Comparison of ENCODE assay signal across 17 cellular contexts in the genomic region with DNA sequence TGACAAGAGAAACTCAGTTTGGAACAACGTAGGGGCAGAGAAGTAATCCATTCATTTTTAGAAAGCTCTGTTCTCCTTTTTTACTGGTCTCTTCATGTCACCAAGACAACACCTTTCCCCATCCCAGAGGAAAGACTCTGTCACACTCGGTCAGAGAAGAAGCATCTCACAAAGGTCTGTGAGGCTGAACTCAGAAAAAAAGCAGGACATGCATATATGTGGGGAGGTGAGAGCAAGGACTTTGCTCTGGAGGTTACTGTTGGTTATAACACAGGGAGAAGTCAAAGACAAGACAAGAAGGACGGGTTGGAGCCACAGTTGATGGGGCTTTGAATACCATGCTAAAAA.
"Had no signal": no experiment of that assay in that cellular context is flagged by ENCODE, and none has a peak within 500 bp of the region (broad histone marks: within the 10 kb centered on the region; RNA-seq: fewer than 3 reads in every experiment).

No MANE protein-coding gene starts in this region.

- H3K9me3 Mint-ChIP-seq: activated CD4-positive, alpha-beta memory T cell treated with anti-CD3 and anti-CD28 coated beads, Interleukin-2, amount 10 ng/mL, durations not matched to agents 7 days and 5 days; activated naive CD8-positive, alpha-beta T cell treated with anti-CD3 and anti-CD28 coated beads, Interleukin-2, amount 10 ng/mL, durations not matched to agents 7 days and 5 days; activated T-cell treated with anti-CD3 and anti-CD28 coated beads, Interleukin-2, amount 50 U/mL, for 72 hours; naive B cell; stimulated activated naive CD8-positive, alpha-beta T cell treated with anti-CD3 and anti-CD28 coated beads, Interleukin-15, Interleukin-2, amounts not matched to agents 100 ng/mL and 50 ng/mL, for 24 hours had no signal

- H3K36me3 ChIP-seq: sigmoid colon, thoracic aorta, uterus, WERI-Rb-1 had no signal

- ATAC-seq: activated CD4-positive, alpha-beta T cell treated with anti-CD3 and anti-CD28 coated beads for 36 hours; activated T-cell treated with anti-CD3 and anti-CD28 coated beads, Interleukin-2, amount 50 U/mL, for 72 hours; psoas muscle had no signal

- H3K27ac ChIP-seq: psoas muscle, thoracic aorta, uterus, WERI-Rb-1 had no signal

- H3K9me3 ChIP-seq: psoas muscle, sigmoid colon, thoracic aorta, uterus had no signal

- H3K27ac Mint-ChIP-seq: activated CD4-positive, alpha-beta memory T cell treated with anti-CD3 and anti-CD28 coated beads, Interleukin-2, amount 10 ng/mL, durations not matched to agents 7 days and 5 days; activated CD4-positive, alpha-beta T cell treated with anti-CD3 and anti-CD28 coated beads for 36 hours; activated naive CD8-positive, alpha-beta T cell treated with anti-CD3 and anti-CD28 coated beads, Interleukin-2, amount 10 ng/mL, durations not matched to agents 7 days and 5 days; activated T-cell treated with anti-CD3 and anti-CD28 coated beads, Interleukin-2, amount 50 U/mL, for 72 hours; naive B cell; stimulated activated naive CD8-positive, alpha-beta T cell treated with anti-CD3 and anti-CD28 coated beads, Interleukin-15, Interleukin-2, amounts not matched to agents 100 ng/mL and 50 ng/mL, for 24 hours had no signal

- H3K4me1 Mint-ChIP-seq: activated CD4-positive, alpha-beta T cell treated with anti-CD3 and anti-CD28 coated beads for 36 hours; naive B cell had no signal

- H3K4me3 ChIP-seq: psoas muscle, sigmoid colon, thoracic aorta, uterus had no signal

- H3K27me3 Mint-ChIP-seq: activated CD4-positive, alpha-beta T cell treated with anti-CD3 and anti-CD28 coated beads for 36 hours; stimulated activated naive CD8-positive, alpha-beta T cell treated with anti-CD3 and anti-CD28 coated beads, Interleukin-15, Interleukin-2, amounts not matched to agents 100 ng/mL and 50 ng/mL, for 24 hours had no signal

- H3K4me3 Mint-ChIP-seq: activated CD4-positive, alpha-beta memory T cell treated with anti-CD3 and anti-CD28 coated beads, Interleukin-2, amount 10 ng/mL, durations not matched to agents 7 days and 5 days; activated CD4-positive, alpha-beta T cell treated with anti-CD3 and anti-CD28 coated beads for 36 hours; activated naive CD8-positive, alpha-beta T cell treated with anti-CD3 and anti-CD28 coated beads, Interleukin-2, amount 10 ng/mL, durations not matched to agents 7 days and 5 days; activated T-cell treated with anti-CD3 and anti-CD28 coated beads, Interleukin-2, amount 50 U/mL, for 72 hours; naive B cell; stimulated activated naive CD8-positive, alpha-beta T cell treated with anti-CD3 and anti-CD28 coated beads, Interleukin-15, Interleukin-2, amounts not matched to agents 100 ng/mL and 50 ng/mL, for 24 hours had no signal

- H3K4me1 ChIP-seq: psoas muscle, uterus had no signal

- DNase-seq: activated CD4-positive, alpha-beta memory T cell treated with anti-CD3 and anti-CD28 coated beads, Interleukin-2, amount 10 ng/mL, durations not matched to agents 7 days and 5 days; activated CD4-positive, alpha-beta T cell treated with anti-CD3 and anti-CD28 coated beads for 36 hours; activated naive CD8-positive, alpha-beta T cell treated with anti-CD3 and anti-CD28 coated beads, Interleukin-2, amount 10 ng/mL, durations not matched to agents 7 days and 5 days; activated T-cell treated with anti-CD3 and anti-CD28 coated beads, Interleukin-2, amount 50 U/mL, for 72 hours; anterior cingulate cortex; foreskin melanocyte; kidney; naive B cell; psoas muscle; sigmoid colon; stimulated activated CD4-positive, alpha-beta T cell treated with anti-CD3 and anti-CD28 coated beads, Interleukin-4, amount 100 ng/mL, for 1 hour; stimulated activated CD8-positive, alpha-beta memory T cell treated with anti-CD3 and anti-CD28 coated beads, Interleukin-4, amount 100 ng/mL, for 48 hours; T-helper 9 cell; uterus; WERI-Rb-1 had no signal

- H3K36me3 Mint-ChIP-seq: activated naive CD8-positive, alpha-beta T cell treated with anti-CD3 and anti-CD28 coated beads, Interleukin-2, amount 10 ng/mL, durations not matched to agents 7 days and 5 days; naive B cell had no signal

- H3K27me3 ChIP-seq: sigmoid colon, uterus had no signal
